In genomic region chr7:100015232-100016208, GRCh38 we compare ENCODE assay signal across 8 cellular contexts. TPM values are rescaled to one million over a fixed set of nuclear protein-coding genes. Genes with fewer than 3 reads are reported as not detected.
DNase-seq lines count a peak whose midpoint lies in the region; ATAC-seq and TF ChIP-seq lines count a peak whose summit lies in the region.

TSS of gene ZKSCAN1 (plus strand) at chr7:100015596. CDS start at chr7:100023507, 7,911 bp downstream.

- H3K36me3 Mint-ChIP-seq in T-helper 1 cell treated with Interleukin-12 subunit alpha and Interleukin-12 subunit beta and Interleukin-4 antibody, amounts not matched to agents 30 μg/mL and 1 μg/mL, for 36 hours (ENCODE audit: low read depth) = peaks cover 11% of the 10 kb centered on the region
- peaks cover 3% of the 10 kb centered on the region for H3K36me3 Mint-ChIP-seq in progenitor cell of endocrine pancreas (ENCODE audit: insufficient read depth)

- DNase-seq in GM13977 (ENCODE audit: low spot score) (peak; percentile 97), NCI-H146 (lab: John Stamatoyannopoulos, UW) (peak; percentile 93), amniotic stem cell (lab: John Stamatoyannopoulos, UW) (peak; percentile 85), left ventricle myocardium inferior (peak; percentile 84), progenitor cell of endocrine pancreas (ENCODE audit: low spot score, unreplicated experiment) (peak; percentile 67), upper lobe of right lung (peak; percentile 93)

- H3K27me3 Mint-ChIP-seq in T-helper 1 cell treated with Interleukin-12 subunit alpha and Interleukin-12 subunit beta and Interleukin-4 antibody, amounts not matched to agents 30 μg/mL and 1 μg/mL, for 36 hours (ENCODE audit: low read depth) = no peaks in the 10 kb centered on the region
- H3K27me3 Mint-ChIP-seq in progenitor cell of endocrine pancreas = no peaks in the 10 kb centered on the region

- no peaks in the 10 kb centered on the region for H3K36me3 ChIP-seq in left ventricle myocardium inferior
- no peaks in the 10 kb centered on the region for H3K36me3 ChIP-seq in upper lobe of right lung

- H3K27ac Mint-ChIP-seq in T-helper 1 cell treated with Interleukin-12 subunit alpha and Interleukin-12 subunit beta and Interleukin-4 antibody, amounts not matched to agents 30 μg/mL and 1 μg/mL, for 36 hours = peak within 1 kb of the TSS; percentile 90
- peak within 1 kb of the TSS; percentile 98 for H3K27ac Mint-ChIP-seq in progenitor cell of endocrine pancreas

- H3K27me3 ChIP-seq in left ventricle myocardium inferior (ENCODE audit: low read depth) (no peaks in the 10 kb centered on the region), upper lobe of right lung (no peaks in the 10 kb centered on the region)

- H3K27ac ChIP-seq in left ventricle myocardium inferior (replicated peaks) (peak within 1 kb of the TSS; percentile 96), upper lobe of right lung (peak within 1 kb of the TSS; percentile 99)

- in situ Hi-C loops in GM13977 (cut with MboI; ENCODE audit: low pct_unique_long_range_greater_than_20kb, low sequenced_read_pairs, unreplicated experiment) = no loop called here

- H3K4me1 ChIP-seq in left ventricle myocardium inferior (peaks cover 53% of the 10 kb centered on the region), upper lobe of right lung (peaks cover 29% of the 10 kb centered on the region)

- no peak for TF ChIP-seq CTCF in GM13977 (IDR thresholded peaks at IDR 0.05; ENCODE audit: extremely low read depth, insufficient read depth, missing control alignments)
- no peak for TF ChIP-seq CTCF in left ventricle myocardium inferior (IDR thresholded peaks at IDR 0.05; ENCODE audit: borderline replicate concordance)
- no peak for TF ChIP-seq CTCF in progenitor cell of endocrine pancreas (IDR thresholded peaks at IDR 0.05; ENCODE audit: unreplicated experiment)
- TF ChIP-seq CTCF in upper lobe of right lung (IDR thresholded peaks at IDR 0.05) = no peak

- no peaks in the 10 kb centered on the region for H3K9me3 Mint-ChIP-seq in T-helper 1 cell treated with Interleukin-12 subunit alpha and Interleukin-12 subunit beta and Interleukin-4 antibody, amounts not matched to agents 30 μg/mL and 1 μg/mL, for 36 hours
- no peaks in the 10 kb centered on the region for H3K9me3 Mint-ChIP-seq in progenitor cell of endocrine pancreas (ENCODE audit: low read depth)

- H3K9me3 ChIP-seq in left ventricle myocardium inferior (replicated peaks) (no peaks in the 10 kb centered on the region), upper lobe of right lung (no peaks in the 10 kb centered on the region)

- intact Hi-C loops in left ventricle myocardium inferior (cut with micrococcal nuclease) (no loop called here), upper lobe of right lung (cut with DNase I) (no loop called here)

- H3K4me3 ChIP-seq in left ventricle myocardium inferior = peak within 1 kb of the TSS; percentile 98
- peak within 1 kb of the TSS; percentile 100 for H3K4me3 ChIP-seq in upper lobe of right lung

- ATAC-seq in HG02852 (IDR thresholded peaks at IDR 0.05; ENCODE audit: unreplicated experiment) (peak; percentile 96), upper lobe of right lung (peak; percentile 96)

- H3K4me3 Mint-ChIP-seq in T-helper 1 cell treated with Interleukin-12 subunit alpha and Interleukin-12 subunit beta and Interleukin-4 antibody, amounts not matched to agents 30 μg/mL and 1 μg/mL, for 36 hours = peak within 1 kb of the TSS; percentile 93
- peak within 1 kb of the TSS; percentile 85 for H3K4me3 Mint-ChIP-seq in progenitor cell of endocrine pancreas (ENCODE audit: low read depth)

- H3K4me1 Mint-ChIP-seq in T-helper 1 cell treated with Interleukin-12 subunit alpha and Interleukin-12 subunit beta and Interleukin-4 antibody, amounts not matched to agents 30 μg/mL and 1 μg/mL, for 36 hours (ENCODE audit: low read depth) = peaks cover 31% of the 10 kb centered on the region
- peaks cover 33% of the 10 kb centered on the region for H3K4me1 Mint-ChIP-seq in progenitor cell of endocrine pancreas (ENCODE audit: low read depth)

RNA-seq across cellular contexts. Expression of gene ZKSCAN1, which starts in this region (rescaled TPM):
- total RNA-seq in left ventricle myocardium inferior (37.1 TPM), progenitor cell of endocrine pancreas (196 and 209 TPM in 2 replicates), upper lobe of right lung (57.5 TPM)

Comparison
In these comparisons a context has a peak if more than half of its experiments do, and no peak if none do; other contexts are left out.
1. Peak in every context shown above with its lines: DNase-seq, ATAC-seq, H3K4me3 ChIP-seq and H3K27ac ChIP-seq.